Comparison of ENCODE assay signal across 24 cellular contexts in genomic region chr5:42854795-42855194, GRCh38. TPM values are rescaled to one million over a fixed set of nuclear protein-coding genes. Genes with fewer than 3 reads are reported as not detected.
DNase-seq lines count a peak whose midpoint lies in the region; ATAC-seq and TF ChIP-seq lines count a peak whose summit lies in the region.
"Had no signal": no experiment of that assay in that cellular context is flagged by ENCODE, and none has a peak within 500 bp of the region (broad histone marks: within the 10 kb centered on the region; RNA-seq: fewer than 3 reads in every experiment).

No MANE protein-coding gene starts in this region.

- no peak for TF ChIP-seq EP300 in gastroesophageal sphincter (IDR thresholded peaks at IDR 0.05)

- 95 to 96% methylated on average over 1 of the region's 1 CpG for WGBS in thyroid gland, 2 donors
- 80 to 94% methylated on average over 1 of the region's 1 CpG for WGBS in gastroesophageal sphincter (ENCODE audit: low coverage in 1 of 2), 2 donors

- no peak for TF ChIP-seq POLR2A in thyroid gland (IDR thresholded peaks at IDR 0.05)
- TF ChIP-seq POLR2A in gastroesophageal sphincter (IDR thresholded peaks at IDR 0.05), result no peak

- H3K27me3 ChIP-seq in dorsolateral prefrontal cortex (no peaks in the 10 kb centered on the region), right atrium auricular region (no peaks in the 10 kb centered on the region), thyroid gland (no peaks in the 10 kb centered on the region), gastroesophageal sphincter (no peaks in the 10 kb centered on the region)

- H3K4me3 Mint-ChIP-seq in neural crest cell, result no peak overlapping the region
- H3K4me3 Mint-ChIP-seq: activated naive CD8-positive, alpha-beta T cell; activated T-cell treated with anti-CD3 and anti-CD28 coated beads, Interleukin-2, amount 50 U/mL, for 72 hours; brain; nephron; stimulated activated naive CD8-positive, alpha-beta T cell treated with anti-CD3 and anti-CD28 coated beads, Interleukin-15, amount 100 ng/mL, for 72 hours; T-helper 2 cell treated with Interferon-gamma antibody and Interleukin-4, amounts not matched to agents 5 μg/mL and 100 μg/mL, for 36 hours had no signal

- peaks cover 22% of the 10 kb centered on the region for H3K4me1 Mint-ChIP-seq in neural crest cell
- H3K4me1 Mint-ChIP-seq: stimulated activated naive CD8-positive, alpha-beta T cell treated with anti-CD3 and anti-CD28 coated beads, Interleukin-15, amount 100 ng/mL, for 72 hours had no signal

- H3K4me3 ChIP-seq in dorsolateral prefrontal cortex (no peak overlapping the region), right atrium auricular region (no peak overlapping the region), thyroid gland (replicated peaks in 1 of 3) (no peak overlapping the region), gastroesophageal sphincter (no peak overlapping the region)
- H3K4me3 ChIP-seq: coronary artery, SK-N-MC had no signal

- intact Hi-C loops in dorsolateral prefrontal cortex (cut with DNase I) (loop anchor here in 1 of 2 donors (5.0 kb wide), 1 partner anchor 42 kb away; the partner anchor contains the start of gene SELENOP), thyroid gland (cut with DNase I) (no loop called here)

- H3K27ac Mint-ChIP-seq in neural crest cell (ENCODE audit: unreplicated experiment), result peak overlapping the region; percentile 43
- H3K27ac Mint-ChIP-seq: activated naive CD8-positive, alpha-beta T cell; activated T-cell treated with anti-CD3 and anti-CD28 coated beads, Interleukin-2, amount 50 U/mL, for 72 hours; stimulated activated naive CD8-positive, alpha-beta T cell treated with anti-CD3 and anti-CD28 coated beads, Interleukin-15, amount 100 ng/mL, for 72 hours; T-helper 2 cell treated with Interferon-gamma antibody and Interleukin-4, amounts not matched to agents 5 μg/mL and 100 μg/mL, for 36 hours had no signal

- ATAC-seq in GM18511 (IDR thresholded peaks at IDR 0.05; ENCODE audit: unreplicated experiment), result peak; percentile 46
- no peak for ATAC-seq in gastroesophageal sphincter
- ATAC-seq: stimulated activated naive CD8-positive, alpha-beta T cell treated with anti-CD3 and anti-CD28 coated beads, Interleukin-15, amount 100 ng/mL, for 72 hours had no signal

- H3K9me3 Mint-ChIP-seq in neural crest cell, result no peaks in the 10 kb centered on the region
- H3K9me3 Mint-ChIP-seq: activated T-cell treated with anti-CD3 and anti-CD28 coated beads, Interleukin-2, amount 50 U/mL, for 72 hours; stimulated activated naive CD8-positive, alpha-beta T cell treated with anti-CD3 and anti-CD28 coated beads, Interleukin-15, amount 100 ng/mL, for 72 hours; T-helper 2 cell treated with Interferon-gamma antibody and Interleukin-4, amounts not matched to agents 5 μg/mL and 100 μg/mL, for 36 hours had no signal

- no peaks in the 10 kb centered on the region for H3K9me3 ChIP-seq in right atrium auricular region
- H3K9me3 ChIP-seq in thyroid gland, result no peaks in the 10 kb centered on the region
- H3K9me3 ChIP-seq in gastroesophageal sphincter, result no peaks in the 10 kb centered on the region

- TF ChIP-seq CTCF in dorsolateral prefrontal cortex (IDR thresholded peaks at IDR 0.05 in 54 of 56, conservative IDR thresholded peaks at IDR 0.05 in 2 of 56; ENCODE audit: low read depth in 1 of 56, partially characterized antibody in 56 of 56) (no peak), neural crest cell (conservative IDR thresholded peaks at IDR 0.05) (no peak), right atrium auricular region (IDR thresholded peaks at IDR 0.05) (no peak), thyroid gland (IDR thresholded peaks at IDR 0.05) (no peak), gastroesophageal sphincter (IDR thresholded peaks at IDR 0.05) (no peak)

- no peaks in the 10 kb centered on the region for H3K36me3 Mint-ChIP-seq in neural crest cell (ENCODE audit: low read depth)
- H3K36me3 Mint-ChIP-seq: activated naive CD8-positive, alpha-beta T cell; brain had no signal

- H3K27me3 Mint-ChIP-seq in neural crest cell (ENCODE audit: low read depth), result no peaks in the 10 kb centered on the region
- H3K27me3 Mint-ChIP-seq: activated naive CD8-positive, alpha-beta T cell had no signal

- H3K4me1 ChIP-seq in right atrium auricular region (peaks cover 0 to 20% of the 10 kb centered on the region in 2 donors), thyroid gland (peaks cover 4 to 15% of the 10 kb centered on the region in 2 donors), gastroesophageal sphincter (peaks cover 0 to 20% (median 0%) of the 10 kb centered on the region in 3 donors)

- peak overlapping the region in 53 of 59 donors; percentile 12 to 99 (median 96) for H3K27ac ChIP-seq in dorsolateral prefrontal cortex
- no peak overlapping the region for H3K27ac ChIP-seq in right atrium auricular region
- H3K27ac ChIP-seq in thyroid gland, result no peak overlapping the region
- H3K27ac ChIP-seq in gastroesophageal sphincter, result no peak overlapping the region
- H3K27ac ChIP-seq: coronary artery, SK-N-MC had no signal

- peak; percentile 22 to 75 for DNase-seq in NOMO-1 (lab: John Stamatoyannopoulos, UW; ENCODE audit: unreplicated experiment in 2 of 2)
- no peak for DNase-seq in dorsolateral prefrontal cortex
- DNase-seq in neural crest cell (ENCODE audit: low read depth, low spot score), result no peak
- no peak for DNase-seq in NCI-H1092 treated with DMSO at 0.1 percent for 48 hours (lab: John Stamatoyannopoulos, UW)
- DNase-seq in right atrium auricular region (ENCODE audit: low spot score), result no peak
- no peak for DNase-seq in thyroid gland
- DNase-seq: ACHN; activated CD4-positive, CD25-positive, alpha-beta regulatory T cell; activated CD8-positive, alpha-beta memory T cell treated with anti-CD3 and anti-CD28 coated beads for 24 hours; activated T-cell treated with anti-CD3 and anti-CD28 coated beads, Interleukin-2, amount 50 U/mL, for 72 hours; C1 segment of cervical spinal cord; HCEC 1CT; NCI-H1105 treated with DMSO at 0.1 percent for 48 hours; NCI-H526 treated with DMSO at 0.1 percent for 48 hours; posterior cingulate gyrus; stimulated activated naive CD8-positive, alpha-beta T cell treated with anti-CD3 and anti-CD28 coated beads, Interleukin-15, amount 100 ng/mL, for 72 hours had no signal

- H3K36me3 ChIP-seq in right atrium auricular region (no peaks in the 10 kb centered on the region), thyroid gland (no peaks in the 10 kb centered on the region), gastroesophageal sphincter (no peaks in the 10 kb centered on the region)

RNA-seq across cellular contexts. Expression of gene SELENOP, which starts 43.1 kb away (rescaled TPM):
- total RNA-seq in dorsolateral prefrontal cortex, result 100 to 1,000 TPM in 115 of 120 experiments, 10 to 100 TPM in 5; 61.5 to 884 (median 225) TPM
- 2.0 and 2.2 TPM in 2 replicates for total RNA-seq in neural crest cell
- total RNA-seq in right atrium auricular region, result 100 to 1,000 TPM; 161 to 213 TPM
- 100 to 1,000 TPM; 162 to 637 (median 392) TPM for total RNA-seq in thyroid gland
- 100 to 1,000 TPM in 3 of 4 donors, 10 to 100 TPM in 1; 79.2 to 489 (median 247) TPM for total RNA-seq in gastroesophageal sphincter

Comparison
In these comparisons a context has a peak if more than half of its experiments do, and no peak if none do; other contexts are left out.
1. DNase-seq: peak in NOMO-1 (2 of 2); none in dorsolateral prefrontal cortex (0 of 10), neural crest cell (single experiment), NCI-H1092 treated with DMSO at 0.1 percent for 48 hours (single experiment), right atrium auricular region (single experiment) and thyroid gland (0 of 2).
2. H3K27ac ChIP-seq: peak in dorsolateral prefrontal cortex (53 of 59); none in right atrium auricular region (0 of 2), thyroid gland (0 of 3) and gastroesophageal sphincter (0 of 4).
3. RNA of gene SELENOP, which starts 43.1 kb away (total RNA-seq): 162 to 637 TPM in thyroid gland, 79.2 to 489 TPM in gastroesophageal sphincter, 61.5 to 884 TPM in dorsolateral prefrontal cortex and 161 to 213 TPM in right atrium auricular region; 2.0 to 2.2 TPM in neural crest cell; every median in the first group is over 10 times any median in the second.